ENCODE assay signal across 9 cellular contexts in the genomic region with DNA sequence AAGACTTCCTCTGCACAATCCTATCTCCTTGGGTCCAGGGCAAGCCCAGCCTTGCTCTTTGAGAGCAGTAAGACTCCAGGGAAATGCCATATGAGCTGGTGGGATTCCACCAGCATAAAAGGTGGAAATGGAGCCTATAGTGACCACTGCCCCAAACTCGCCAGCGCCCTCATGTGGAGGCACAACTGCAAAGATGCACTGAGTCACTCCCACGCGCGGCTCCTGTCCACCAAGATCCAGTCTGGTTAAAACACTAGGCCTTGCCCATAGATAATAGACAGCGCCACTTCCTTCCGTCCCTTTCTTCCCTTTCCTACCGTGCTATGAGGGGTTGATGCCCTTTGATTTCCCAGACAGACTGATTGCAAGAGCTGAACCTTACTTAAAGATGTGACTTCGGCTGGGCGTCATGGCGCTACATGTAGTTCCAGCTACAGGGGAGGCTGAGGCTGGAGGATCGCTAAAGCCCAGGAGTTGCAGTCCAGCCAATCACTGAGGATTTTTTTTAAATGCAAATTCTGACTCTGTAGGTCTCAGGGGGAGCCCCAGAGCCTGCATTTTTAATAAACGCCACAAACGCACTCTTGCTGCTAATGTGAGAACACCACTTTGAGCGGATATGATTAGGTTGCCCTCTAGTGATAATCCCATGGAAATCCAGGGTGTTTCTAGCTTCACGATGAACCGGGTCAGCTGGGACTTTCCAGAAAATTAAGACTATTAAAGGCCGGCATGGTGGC.
DNase-seq lines count a peak whose midpoint lies in the region; ATAC-seq and TF ChIP-seq lines count a peak whose summit lies in the region.
"Had no signal": no experiment of that assay in that cellular context is flagged by ENCODE, and none has a peak within 500 bp of the region (broad histone marks: within the 10 kb centered on the region; RNA-seq: fewer than 3 reads in every experiment).

No MANE protein-coding gene starts in this region.

- peak; percentile 14 for DNase-seq in NCI-H1092 treated with DMSO at 0.1 percent for 48 hours (lab: John Stamatoyannopoulos, UW)
- no peak for DNase-seq in NCI-H1092 (lab: John Stamatoyannopoulos, UW)
- peak; percentile 39 for DNase-seq in HuH-7.5 (ENCODE audit: low spot score)
- DNase-seq in UCSD-AML1 (lab: John Stamatoyannopoulos, UW; ENCODE audit: unreplicated experiment) = peak; percentile 19
- peak; percentile 39 for DNase-seq in hepatocyte (ENCODE audit: low spot score)
- DNase-seq in thoracic aorta (ENCODE audit: low spot score) = no peak
- DNase-seq in CD8-positive, alpha-beta memory T cell = no peak

- 79% methylated on average over 18 of the region's 18 CpGs for WGBS in hepatocyte (ENCODE audit: low lambda C conversion rate, missing lambda C conversion rate)

- no peaks in the 10 kb centered on the region for H3K9me3 Mint-ChIP-seq in CD8-positive, alpha-beta memory T cell

- no peak overlapping the region for H2AFZ ChIP-seq in hepatocyte

- TF ChIP-seq CTCF in hepatocyte (IDR thresholded peaks at IDR 0.05; ENCODE audit: poor library complexity) (peak; percentile 47), thoracic aorta (IDR thresholded peaks at IDR 0.05) (peak; percentile 36)

- no peaks in the 10 kb centered on the region for H3K4me1 ChIP-seq in hepatocyte (ENCODE audit: insufficient read depth)
- H3K4me1 ChIP-seq in thoracic aorta (ENCODE audit: control insufficient read depth in 1 of 2, low read depth in 2 of 2) = peaks cover 0 to 7% of the 10 kb centered on the region in 2 donors
- H3K4me1 ChIP-seq in CD8-positive, alpha-beta memory T cell (ENCODE audit: insufficient read depth, low read length) = no peaks in the 10 kb centered on the region

- no peak overlapping the region for H3K4me3 Mint-ChIP-seq in CD8-positive, alpha-beta memory T cell
- H3K4me3 Mint-ChIP-seq: B cell had no signal

- H3K4me2 ChIP-seq in hepatocyte = no peak overlapping the region

- H3K36me3 Mint-ChIP-seq in CD8-positive, alpha-beta memory T cell = no peaks in the 10 kb centered on the region

- H3K27ac Mint-ChIP-seq in CD8-positive, alpha-beta memory T cell = peak overlapping the region in 1 of 8 donors; percentile 58
- H3K27ac Mint-ChIP-seq: B cell had no signal

- POLR2A ChIA-PET in CD8-positive, alpha-beta memory T cell (lab: Charles Lee) = no interaction called here

- no peaks in the 10 kb centered on the region for H4K20me1 ChIP-seq in hepatocyte (ENCODE audit: insufficient read depth, poor library complexity, severe bottlenecking)

- H3K27me3 ChIP-seq in hepatocyte (no peaks in the 10 kb centered on the region), thoracic aorta (replicated peaks; ENCODE audit: insufficient read depth) (no peaks in the 10 kb centered on the region)
- no peaks in the 10 kb centered on the region for H3K27me3 ChIP-seq in CD8-positive, alpha-beta memory T cell (ENCODE audit: insufficient read depth, low read length, poor library complexity, severe bottlenecking)

- H3K36me3 ChIP-seq in hepatocyte (replicated peaks; ENCODE audit: insufficient read depth, low read depth) = no peaks in the 10 kb centered on the region
- no peaks in the 10 kb centered on the region for H3K36me3 ChIP-seq in thoracic aorta
- no peaks in the 10 kb centered on the region for H3K36me3 ChIP-seq in CD8-positive, alpha-beta memory T cell (ENCODE audit: insufficient read depth, low read length)

- ATAC-seq in thoracic aorta (ENCODE audit: insufficient number of reproducible peaks, low FRiP score, low read depth) (no peak), GM21576 (IDR thresholded peaks at IDR 0.05; ENCODE audit: unreplicated experiment) (no peak)

- no peaks in the 10 kb centered on the region for H3K9me2 ChIP-seq in hepatocyte (replicated peaks; ENCODE audit: insufficient read depth)

- peaks cover 6 to 9% of the 10 kb centered on the region in 2 donors for H3K27me3 Mint-ChIP-seq in CD8-positive, alpha-beta memory T cell

- H3K27ac ChIP-seq in hepatocyte (no peak overlapping the region), thoracic aorta (no peak overlapping the region)
- H3K27ac ChIP-seq in CD8-positive, alpha-beta memory T cell (ENCODE audit: low read depth, low read length) = no peak overlapping the region

- H3K9me3 ChIP-seq in hepatocyte (ENCODE audit: low read depth) (no peaks in the 10 kb centered on the region), thoracic aorta (no peaks in the 10 kb centered on the region)
- no peaks in the 10 kb centered on the region for H3K9me3 ChIP-seq in CD8-positive, alpha-beta memory T cell (ENCODE audit: low read length)

- peaks cover 0 to 2% (median 0%) of the 10 kb centered on the region in 3 donors for H3K4me1 Mint-ChIP-seq in CD8-positive, alpha-beta memory T cell
- H3K4me1 Mint-ChIP-seq: B cell had no signal

- CTCF ChIA-PET in CD8-positive, alpha-beta memory T cell (lab: Charles Lee) = no interaction called here

- H3K4me3 ChIP-seq in hepatocyte (no peak overlapping the region), thoracic aorta (no peak overlapping the region)
- no peak overlapping the region for H3K4me3 ChIP-seq in CD8-positive, alpha-beta memory T cell (ENCODE audit: low read length)

- no peaks in the 10 kb centered on the region for H3K79me2 ChIP-seq in hepatocyte

Comparison
In these comparisons a context has a peak if more than half of its experiments do, and no peak if none do; other contexts are left out.
1. DNase-seq: peak in NCI-H1092 treated with DMSO at 0.1 percent for 48 hours (single experiment), HuH-7.5 (single experiment), UCSD-AML1 (single experiment) and hepatocyte (single experiment); none in NCI-H1092 (single experiment), thoracic aorta (single experiment) and CD8-positive, alpha-beta memory T cell (0 of 5).